Comparison of ENCODE assay signal across 9 cellular contexts in the genomic region with DNA sequence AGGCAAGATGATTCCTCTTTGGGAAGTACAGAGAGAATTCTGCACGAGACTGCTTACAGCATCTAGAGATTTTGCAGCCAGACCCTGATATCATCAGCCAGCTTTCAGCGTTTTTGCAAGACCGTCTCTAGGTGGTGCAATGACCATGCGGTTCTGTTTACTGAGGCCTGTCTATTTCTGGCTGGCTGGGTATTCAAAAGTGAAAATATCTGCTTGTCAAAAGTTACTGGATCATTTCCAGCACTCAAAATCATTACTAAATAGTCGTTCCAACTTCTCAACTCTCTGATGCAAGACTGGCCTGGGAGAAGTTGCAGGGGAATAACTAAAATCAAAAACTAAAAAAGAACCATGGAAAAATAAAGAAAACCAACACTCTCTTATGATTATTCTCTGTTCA.
DNase-seq lines count a peak whose midpoint lies in the region; ATAC-seq, FAIRE-seq and TF ChIP-seq lines count a peak whose summit lies in the region.
"Had no signal": no experiment of that assay in that cellular context is flagged by ENCODE, and none has a peak within 500 bp of the region (broad histone marks: within the 10 kb centered on the region; RNA-seq: fewer than 3 reads in every experiment).

No MANE protein-coding gene starts in this region.

- CTCF ChIA-PET in activated CD4-positive, alpha-beta memory T cell treated with anti-CD3 and anti-CD28 coated beads, Interleukin-2, amount 10 ng/mL, durations not matched to agents 7 days and 5 days (lab: Charles Lee), result interaction anchor here (1.3 to 1.8 kb wide), 3 partner anchors 9 to 241 kb away, joined by 4 to 10 read pairs (median 4); partner anchors contain the start of gene ELMO1

- no peaks in the 10 kb centered on the region for H3K9me3 ChIP-seq in osteoblast (ENCODE audit: low read depth, low read length)

- POLR2A ChIA-PET in activated CD4-positive, alpha-beta memory T cell treated with anti-CD3 and anti-CD28 coated beads, Interleukin-2, amount 10 ng/mL, durations not matched to agents 7 days and 5 days (lab: Charles Lee), result interaction anchor here (1.3 kb wide), 1 partner anchor 145 kb away, joined by 4 read pairs; no protein-coding TSS in a partner anchor

- no peaks in the 10 kb centered on the region for H3K36me3 ChIP-seq in osteoblast (ENCODE audit: insufficient read depth, low read length)
- H3K36me3 ChIP-seq: SJSA1 had no signal

- no peak overlapping the region for H3K27ac ChIP-seq in osteoblast (ENCODE audit: low read depth, low read length)
- H3K27ac ChIP-seq: SJSA1 had no signal

- H3K4me1 Mint-ChIP-seq in activated CD4-positive, alpha-beta memory T cell treated with anti-CD3 and anti-CD28 coated beads, Interleukin-2, amount 10 ng/mL, durations not matched to agents 7 days and 5 days, result peaks cover 18% of the 10 kb centered on the region

- no peaks in the 10 kb centered on the region for H3K79me2 ChIP-seq in osteoblast (ENCODE audit: insufficient read depth, low read length)

- peak; percentile 67 for ATAC-seq in HG02642 (IDR thresholded peaks at IDR 0.05; ENCODE audit: poor library complexity, unreplicated experiment)

- no peak overlapping the region for H3K4me3 Mint-ChIP-seq in activated CD4-positive, alpha-beta memory T cell treated with anti-CD3 and anti-CD28 coated beads, Interleukin-2, amount 10 ng/mL, durations not matched to agents 7 days and 5 days

- H3K27me3 ChIP-seq in osteoblast (ENCODE audit: insufficient read depth, low read length), result no peaks in the 10 kb centered on the region
- H3K27me3 ChIP-seq: SJSA1 had no signal

- H3K4me2 ChIP-seq in osteoblast (ENCODE audit: insufficient read depth, low read length), result no peak overlapping the region

- peaks cover 55% of the 10 kb centered on the region for H3K36me3 Mint-ChIP-seq in activated CD4-positive, alpha-beta memory T cell treated with anti-CD3 and anti-CD28 coated beads, Interleukin-2, amount 10 ng/mL, durations not matched to agents 7 days and 5 days (ENCODE audit: low read depth)

- no peak overlapping the region for H2AFZ ChIP-seq in osteoblast (ENCODE audit: low read length)

- no peaks in the 10 kb centered on the region for H3K9me3 Mint-ChIP-seq in activated CD4-positive, alpha-beta memory T cell treated with anti-CD3 and anti-CD28 coated beads, Interleukin-2, amount 10 ng/mL, durations not matched to agents 7 days and 5 days

- DNase-seq in AG09319 (ENCODE audit: extremely low read depth, low read depth) (peak; percentile 78), NCI-H1694 (lab: John Stamatoyannopoulos, UW) (peak; percentile 32), frontal cortex (ENCODE audit: low spot score in 2 of 2) (peak; percentile 20 to 54), osteoblast (ENCODE audit: insufficient read length, low spot score, missing footprints) (no peak)
- DNase-seq in activated CD4-positive, alpha-beta memory T cell treated with anti-CD3 and anti-CD28 coated beads, Interleukin-2, amount 10 ng/mL, durations not matched to agents 7 days and 5 days, result peak; percentile 46
- no peak for DNase-seq in activated CD4-positive, CD25-positive, alpha-beta regulatory T cell (lab: John Stamatoyannopoulos, UW)

- no peak overlapping the region for H3K27ac Mint-ChIP-seq in activated CD4-positive, alpha-beta memory T cell treated with anti-CD3 and anti-CD28 coated beads, Interleukin-2, amount 10 ng/mL, durations not matched to agents 7 days and 5 days

- peak; percentile 66 for TF ChIP-seq CTCF in AG09319 (IDR thresholded peaks at IDR 0.05; ENCODE audit: low read depth, low read length)
- TF ChIP-seq CTCF in GM12872 (IDR thresholded peaks at IDR 0.05; ENCODE audit: insufficient read depth, low read depth, low read length), result peak; percentile 50
- peak; percentile 53 for TF ChIP-seq CTCF in osteoblast (IDR thresholded peaks at IDR 0.05; ENCODE audit: extremely low read depth, low read depth, low read length)

- peak; percentile 88 for FAIRE-seq in frontal cortex (lab: Jason Lieb, UNC)

- H4K20me1 ChIP-seq in osteoblast (ENCODE audit: insufficient read depth, low read length), result no peaks in the 10 kb centered on the region

- no peaks in the 10 kb centered on the region for H3K27me3 Mint-ChIP-seq in activated CD4-positive, alpha-beta memory T cell treated with anti-CD3 and anti-CD28 coated beads, Interleukin-2, amount 10 ng/mL, durations not matched to agents 7 days and 5 days

- no peak overlapping the region for H3K4me3 ChIP-seq in osteoblast (ENCODE audit: insufficient read depth, low read length)
- H3K4me3 ChIP-seq: SJSA1 had no signal

- H3K4me1 ChIP-seq in osteoblast (ENCODE audit: insufficient read depth, low read length), result no peaks in the 10 kb centered on the region
- H3K4me1 ChIP-seq: SJSA1 had no signal

Comparison
In these comparisons a context has a peak if more than half of its experiments do, and no peak if none do; other contexts are left out.
1. DNase-seq: peak in AG09319 (single experiment), NCI-H1694 (single experiment), activated CD4-positive, alpha-beta memory T cell treated with anti-CD3 and anti-CD28 coated beads, Interleukin-2, amount 10 ng/mL, durations not matched to agents 7 days and 5 days (single experiment) and frontal cortex (2 of 2); none in osteoblast (single experiment) and activated CD4-positive, CD25-positive, alpha-beta regulatory T cell (0 of 4).
2. Peak in every context shown above with its lines, with median percentiles within 50 percentile points of each other: CTCF ChIP-seq.